ENCODE assay signal across 7 cellular contexts in genomic region chr17:42407289-42407836, GRCh38. TPM values are rescaled to one million over a fixed set of nuclear protein-coding genes. Genes with fewer than 3 reads are reported as not detected.
A peak's percentile ranks its signal among the peaks of the same experiment; 100 is the strongest.
DNase-seq lines count a peak whose midpoint lies in the region; ATAC-seq, FAIRE-seq and TF ChIP-seq lines count a peak whose summit lies in the region.

No MANE protein-coding gene starts in this region.

- H4K20me1 ChIP-seq in HepG2 (ENCODE audit: insufficient read depth, low read length) = no peaks in the 10 kb centered on the region

- BruUV-seq in HepG2 (replicated peaks; lab: Mats Ljungman, UMichigan) = no TSS peak

- peak; percentile 49 for ATAC-seq in GM19324 (IDR thresholded peaks at IDR 0.05; ENCODE audit: low FRiP score, unreplicated experiment)
- ATAC-seq in HepG2 = peak; percentile 82
- ATAC-seq in HG03196 (IDR thresholded peaks at IDR 0.05; ENCODE audit: unreplicated experiment) = no peak

- no peak overlapping the region for H3K4me3 ChIP-seq in choroid plexus epithelial cell (ENCODE audit: low read depth, low read length)
- H3K4me3 ChIP-seq in HepG2 (replicated peaks in 1 of 3; ENCODE audit: insufficient read depth in 1 of 3, low read depth in 2 of 3, low read length in 3 of 3) = no peak overlapping the region

- WGBS in HepG2 (ENCODE audit: low lambda C conversion rate) = 43% methylated on average over 2 of the region's 2 CpGs

- no peak overlapping the region for H3K9ac ChIP-seq in HepG2 (ENCODE audit: insufficient read depth, low read depth, low read length)

- H3K4me2 ChIP-seq in HepG2 (ENCODE audit: low read depth, low read length) = no peak overlapping the region

- in situ Hi-C loops in HepG2 (cut with HindIII; ENCODE audit: extremely low pct_ligation_motif_present, low pct_unique_long_range_greater_than_20kb) = no loop called here

- FAIRE-seq in HepG2 (lab: Jason Lieb, UNC) = peak; percentile 64

- CTCF ChIA-PET in HepG2 (lab: Yijun Ruan, JAX; ENCODE audit: low intra/inter-chr PET ratio, low total read pairs) = interaction anchor here (1.2 to 6.6 kb wide), 2 partner anchors 84 to 110 kb away, joined by 3 to 163 read pairs; no protein-coding TSS in a partner anchor

- no peak for TF ChIP-seq RAD21 in HepG2 (CRISPR knock-in tag; IDR thresholded peaks at IDR 0.05)

- peaks cover 10 to 15% of the 10 kb centered on the region in 2 experiments for H3K36me3 ChIP-seq in HepG2 (replicated peaks in 1 of 2; ENCODE audit: control insufficient read depth in 1 of 2, insufficient read depth in 2 of 2, low read length in 2 of 2)

- 0 out of 2 replicates have a peak, but pooled peaks cover 8% of the 10 kb centered on the region for H3K4me1 ChIP-seq in HepG2 (ENCODE audit: insufficient read depth, low read length)

- no peaks in the 10 kb centered on the region for H3K27me3 ChIP-seq in HepG2 (ENCODE audit: control insufficient read depth in 1 of 2, insufficient read depth in 2 of 2, low read length in 2 of 2)

- no peak for TF ChIP-seq POLR2A in HepG2 (IDR thresholded peaks at IDR 0.05; ENCODE audit: insufficient read depth in 1 of 2, low read depth in 2 of 2, low read length in 2 of 2)

- POLR2A ChIA-PET in HepG2 (lab: Yijun Ruan, JAX) = interaction anchor here (0.6 to 3.0 kb wide), 6 partner anchors 9 to 185 kb away, joined by 3 to 20 read pairs (median 4); partner anchors contain the start of genes CAVIN1 and STAT3

- DNase-seq in NCI-H2081 (lab: John Stamatoyannopoulos, UW) (peak; percentile 90 to 95), choroid plexus epithelial cell (ENCODE audit: low read depth) (peak; percentile 59), HepG2 (ENCODE audit: low spot score) (peak; percentile 63)
- DNase-seq in activated CD4-positive, CD25-positive, alpha-beta regulatory T cell treated with anti-CD3 and anti-CD28 coated beads, Interleukin-2, amount 50 U/mL, for 16 hours (ENCODE audit: low read depth, low spot score) = peak; percentile 26
- DNase-seq in stimulated activated CD4-positive, alpha-beta T cell treated with anti-CD3 and anti-CD28 coated beads, Interleukin-4, amount 100 ng/mL, for 24 hours = peak; percentile 65

- no peak overlapping the region for H3K27ac ChIP-seq in HepG2 (ENCODE audit: extremely low read length, insufficient read depth, low read length)

- H3K79me2 ChIP-seq in HepG2 (ENCODE audit: insufficient read depth, low read length) = no peaks in the 10 kb centered on the region

- H3K9me3 ChIP-seq in HepG2 (ENCODE audit: low read length) = no peaks in the 10 kb centered on the region

- no peak overlapping the region for H2AFZ ChIP-seq in HepG2 (ENCODE audit: low read length)

- TF ChIP-seq CTCF in choroid plexus epithelial cell (conservative IDR thresholded peaks at IDR 0.05; ENCODE audit: low read depth, low read length) (no peak), HepG2 (CRISPR knock-in tag; IDR thresholded peaks at IDR 0.05) (no peak)

- TF ChIP-seq EP300 in HepG2 (IDR thresholded peaks at IDR 0.05; ENCODE audit: low read depth in 2 of 2, low read length in 2 of 2) (no peak), HepG2 (CRISPR knock-in tag; IDR thresholded peaks at IDR 0.05; ENCODE audit: borderline replicate concordance) (no peak)

- intact Hi-C loops in HepG2 (cut with micrococcal nuclease; ENCODE audit: unreplicated experiment) = no loop called here

RNA-seq across cellular contexts. Expression of gene CAVIN1, which starts 15.7 kb away (rescaled TPM):
- 25.5 and 26.0 TPM in 2 replicates for total RNA-seq in HepG2 (2016; rRNA removed; fragmentation: Illumina TruSeq; extraction: Trizol)
- 1.4 and 2.0 TPM in 2 replicates for total RNA-seq in HepG2 (2016; cell fraction: cytosol; rRNA removed; fragmentation: Illumina TruSeq; extraction: Trizol; ENCODE audit: low read depth)
- 22.2 and 26.3 TPM in 2 replicates for total RNA-seq in HepG2 (2016; cell fraction: insoluble cytoplasmic fraction; rRNA removed; fragmentation: Illumina TruSeq; extraction: Trizol)
- total RNA-seq in HepG2 (2016; cell fraction: membrane; rRNA removed; fragmentation: Illumina TruSeq; extraction: Trizol) = 6.2 and 7.4 TPM in 2 replicates
- 9.9 and 11.0 TPM in 2 replicates for total RNA-seq in HepG2 (2016; cell fraction: nucleus; rRNA removed; fragmentation: Illumina TruSeq; extraction: Trizol)
- polyA plus RNA-seq in HepG2 (2011; rRNA removed) = 12.7 and 15.9 TPM in 2 replicates
- polyA plus RNA-seq in HepG2 (2011; cell fraction: cytosol; rRNA removed) = 11.6 and 16.2 TPM in 2 replicates
- 5.7 and 6.0 TPM in 2 replicates for polyA plus RNA-seq in HepG2 (2011; cell fraction: nucleus; rRNA removed)
- polyA plus RNA-seq in HepG2 (2012) = 5.5 and 6.9 TPM in 2 replicates
- 1.3 and 1.5 TPM in 2 replicates for polyA plus RNA-seq in HepG2 (2016; cell fraction: cytosol; fragmentation: Illumina TruSeq; extraction: Trizol; ENCODE audit: low read depth)
- polyA plus RNA-seq in HepG2 (2016; cell fraction: insoluble cytoplasmic fraction; fragmentation: Illumina TruSeq; extraction: Trizol; ENCODE audit: low read depth) = 27.2 and 28.7 TPM in 2 replicates
- polyA plus RNA-seq in HepG2 (2016; cell fraction: membrane; fragmentation: Illumina TruSeq; extraction: Trizol; ENCODE audit: low read depth) = 3.5 and 4.2 TPM in 2 replicates
- 15.8 and 16.2 TPM in 2 replicates for polyA plus RNA-seq in HepG2 (2016; cell fraction: nucleus; fragmentation: Illumina TruSeq; extraction: Trizol; ENCODE audit: insufficient read depth, low read depth)
- 20.8 and 64.9 TPM in 2 replicates for polyA minus RNA-seq in HepG2 (2011; rRNA and poly(A)+ RNA removed; ENCODE audit: low replicate concordance)
- polyA minus RNA-seq in HepG2 (2011; cell fraction: cytosol; rRNA and poly(A)+ RNA removed) = 18.1 and 23.5 TPM in 2 replicates
- 4.5 and 4.6 TPM in 2 replicates for polyA minus RNA-seq in HepG2 (2011; cell fraction: nucleus; rRNA and poly(A)+ RNA removed)

RNA-seq across cellular contexts. Expression of gene STAT3, which starts 19.1 kb away (rescaled TPM):
- 61.8 and 82.7 TPM in 2 replicates for total RNA-seq in HepG2 (2016; rRNA removed; fragmentation: Illumina TruSeq; extraction: Trizol)
- total RNA-seq in HepG2 (2016; cell fraction: cytosol; rRNA removed; fragmentation: Illumina TruSeq; extraction: Trizol; ENCODE audit: low read depth) = 23.1 and 26.5 TPM in 2 replicates
- total RNA-seq in HepG2 (2016; cell fraction: insoluble cytoplasmic fraction; rRNA removed; fragmentation: Illumina TruSeq; extraction: Trizol) = 58.0 and 68.3 TPM in 2 replicates
- 26.8 TPM in 2 replicates for total RNA-seq in HepG2 (2016; cell fraction: membrane; rRNA removed; fragmentation: Illumina TruSeq; extraction: Trizol)
- 59.3 and 64.3 TPM in 2 replicates for total RNA-seq in HepG2 (2016; cell fraction: nucleus; rRNA removed; fragmentation: Illumina TruSeq; extraction: Trizol)
- polyA plus RNA-seq in HepG2 (2011; rRNA removed) = 62.4 and 65.3 TPM in 2 replicates
- 50.3 and 62.8 TPM in 2 replicates for polyA plus RNA-seq in HepG2 (2011; cell fraction: cytosol; rRNA removed)
- polyA plus RNA-seq in HepG2 (2011; cell fraction: nucleus; rRNA removed) = 68.4 and 82.3 TPM in 2 replicates
- polyA plus RNA-seq in HepG2 (2012) = 46.3 and 77.9 TPM in 2 replicates
- polyA plus RNA-seq in HepG2 (2016; cell fraction: cytosol; fragmentation: Illumina TruSeq; extraction: Trizol; ENCODE audit: low read depth) = 3.6 TPM in 2 replicates
- 45.6 and 57.1 TPM in 2 replicates for polyA plus RNA-seq in HepG2 (2016; cell fraction: insoluble cytoplasmic fraction; fragmentation: Illumina TruSeq; extraction: Trizol; ENCODE audit: low read depth)
- polyA plus RNA-seq in HepG2 (2016; cell fraction: membrane; fragmentation: Illumina TruSeq; extraction: Trizol; ENCODE audit: low read depth) = 8.1 and 9.5 TPM in 2 replicates
- polyA plus RNA-seq in HepG2 (2016; cell fraction: nucleus; fragmentation: Illumina TruSeq; extraction: Trizol; ENCODE audit: insufficient read depth, low read depth) = 95.8 and 98.6 TPM in 2 replicates
- 96.9 and 98.7 TPM in 2 replicates for polyA minus RNA-seq in HepG2 (2011; rRNA and poly(A)+ RNA removed; ENCODE audit: low replicate concordance)
- 57.9 and 75.4 TPM in 2 replicates for polyA minus RNA-seq in HepG2 (2011; cell fraction: cytosol; rRNA and poly(A)+ RNA removed)
- polyA minus RNA-seq in HepG2 (2011; cell fraction: nucleus; rRNA and poly(A)+ RNA removed) = 74.4 and 95.5 TPM in 2 replicates

RNA-seq across cellular contexts. Expression of gene ATP6V0A1, which starts 51.3 kb away (rescaled TPM):
- 15.9 and 27.9 TPM in 2 replicates for total RNA-seq in HepG2 (2016; rRNA removed; fragmentation: Illumina TruSeq; extraction: Trizol)
- 18.7 and 19.7 TPM in 2 replicates for total RNA-seq in HepG2 (2016; cell fraction: cytosol; rRNA removed; fragmentation: Illumina TruSeq; extraction: Trizol; ENCODE audit: low read depth)
- total RNA-seq in HepG2 (2016; cell fraction: insoluble cytoplasmic fraction; rRNA removed; fragmentation: Illumina TruSeq; extraction: Trizol) = 11.1 and 28.3 TPM in 2 replicates
- 8.0 and 9.2 TPM in 2 replicates for total RNA-seq in HepG2 (2016; cell fraction: membrane; rRNA removed; fragmentation: Illumina TruSeq; extraction: Trizol)
- total RNA-seq in HepG2 (2016; cell fraction: nucleus; rRNA removed; fragmentation: Illumina TruSeq; extraction: Trizol) = 55.4 and 63.9 TPM in 2 replicates
- polyA plus RNA-seq in HepG2 (2011; rRNA removed) = 54.1 and 59.7 TPM in 2 replicates
- 29.1 and 30.2 TPM in 2 replicates for polyA plus RNA-seq in HepG2 (2011; cell fraction: cytosol; rRNA removed)
- 196 and 208 TPM in 2 replicates for polyA plus RNA-seq in HepG2 (2011; cell fraction: nucleus; rRNA removed)
- polyA plus RNA-seq in HepG2 (2012) = 32.3 and 37.4 TPM in 2 replicates
- 1.8 and 3.2 TPM in 2 replicates for polyA plus RNA-seq in HepG2 (2016; cell fraction: cytosol; fragmentation: Illumina TruSeq; extraction: Trizol; ENCODE audit: low read depth)
- 9.4 and 10.0 TPM in 2 replicates for polyA plus RNA-seq in HepG2 (2016; cell fraction: insoluble cytoplasmic fraction; fragmentation: Illumina TruSeq; extraction: Trizol; ENCODE audit: low read depth)
- 6.0 and 6.9 TPM in 2 replicates for polyA plus RNA-seq in HepG2 (2016; cell fraction: membrane; fragmentation: Illumina TruSeq; extraction: Trizol; ENCODE audit: low read depth)
- polyA plus RNA-seq in HepG2 (2016; cell fraction: nucleus; fragmentation: Illumina TruSeq; extraction: Trizol; ENCODE audit: insufficient read depth, low read depth) = 74.0 and 74.7 TPM in 2 replicates
- 143 and 163 TPM in 2 replicates for polyA minus RNA-seq in HepG2 (2011; rRNA and poly(A)+ RNA removed; ENCODE audit: low replicate concordance)
- 30.3 and 36.7 TPM in 2 replicates for polyA minus RNA-seq in HepG2 (2011; cell fraction: cytosol; rRNA and poly(A)+ RNA removed)
- polyA minus RNA-seq in HepG2 (2011; cell fraction: nucleus; rRNA and poly(A)+ RNA removed) = 158 and 184 TPM in 2 replicates

Comparison
In these comparisons a context has a peak if more than half of its experiments do, and no peak if none do; other contexts are left out.
1. DNase-seq: peak in every context shown above with its lines; median percentile 92 in NCI-H2081; 65 in stimulated activated CD4-positive, alpha-beta T cell treated with anti-CD3 and anti-CD28 coated beads, Interleukin-4, amount 100 ng/mL, for 24 hours; 63 in HepG2; 59 in choroid plexus epithelial cell; 26 in activated CD4-positive, CD25-positive, alpha-beta regulatory T cell treated with anti-CD3 and anti-CD28 coated beads, Interleukin-2, amount 50 U/mL, for 16 hours.